Comparison of ENCODE assay signal across 8 cellular contexts in the genomic region with DNA sequence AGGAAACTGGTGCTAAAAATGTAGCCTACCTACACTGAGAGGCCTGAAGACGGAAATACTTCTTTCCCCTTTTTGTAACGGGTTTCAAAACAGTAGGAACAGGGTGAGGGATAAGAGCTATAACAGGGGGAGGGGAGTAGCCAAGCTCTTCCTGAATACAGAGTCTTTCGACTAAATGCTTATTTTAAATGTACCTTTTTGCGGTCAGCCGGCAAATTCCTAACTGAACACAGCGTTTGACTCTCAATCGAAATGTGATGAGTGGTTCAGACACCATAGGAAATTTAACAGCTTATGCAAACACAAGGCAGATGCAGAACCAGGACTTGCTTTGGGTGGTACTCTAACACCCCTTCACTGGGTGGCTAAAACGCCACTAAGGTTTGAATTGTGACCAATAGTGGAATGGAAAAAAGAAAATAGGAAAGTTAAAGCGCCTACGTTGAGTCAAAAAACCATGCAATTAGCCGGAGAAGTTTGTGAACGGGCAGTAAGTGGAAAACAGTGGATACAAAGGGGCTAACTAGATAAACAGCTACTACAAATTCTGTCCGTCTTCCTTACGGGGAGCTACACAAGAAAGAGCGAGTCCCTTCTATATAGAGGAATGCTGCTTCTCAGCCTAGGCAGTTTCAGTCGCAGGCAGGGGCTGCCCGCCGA. TPM values are rescaled to one million over a fixed set of nuclear protein-coding genes. Genes with fewer than 3 reads are reported as not detected.
DNase-seq lines count a peak whose midpoint lies in the region; ATAC-seq, FAIRE-seq and TF ChIP-seq lines count a peak whose summit lies in the region.

No MANE protein-coding gene starts in this region.

- H2AFZ ChIP-seq in neural cell (ENCODE audit: low read depth, low read length), result no peak overlapping the region

- no peak for TF ChIP-seq CTCF in neural cell (IDR thresholded peaks at IDR 0.05; ENCODE audit: poor library complexity, severe bottlenecking)

- TF ChIP-seq RAD21 in neural cell (conservative IDR thresholded peaks at IDR 0.05), result no peak

- ATAC-seq in GM18505 (IDR thresholded peaks at IDR 0.05; ENCODE audit: unreplicated experiment), result no peak

- TF ChIP-seq EP300 in neural cell (conservative IDR thresholded peaks at IDR 0.05; ENCODE audit: poor library complexity, severe bottlenecking), result no peak

- H4K20me1 ChIP-seq in neural cell (ENCODE audit: insufficient read depth), result peaks cover 14% of the 10 kb centered on the region

- DNase-seq in A172 (ENCODE audit: low spot score) (peak; percentile 41), GM12891 (ENCODE audit: insufficient read length, low spot score) (no peak), SK-N-MC (ENCODE audit: low read depth, low spot score) (no peak), NCI-H1048 (lab: John Stamatoyannopoulos, UW) (no peak)
- DNase-seq in stimulated activated CD8-positive, alpha-beta memory T cell treated with anti-CD3 and anti-CD28 coated beads, Interleukin-4, amount 100 ng/mL, for 48 hours, result no peak

- peaks cover 25% of the 10 kb centered on the region for H3K4me1 ChIP-seq in endocrine pancreas (ENCODE audit: control insufficient read depth, insufficient read depth, low read length)

- H3K4me3 ChIP-seq in SK-N-MC (peak overlapping the region; percentile 91), endocrine pancreas (ENCODE audit: control insufficient read depth, insufficient read depth, low read length) (peak overlapping the region; percentile 95), neural cell (ENCODE audit: low read length) (peak overlapping the region; percentile 87)

- H3F3A ChIP-seq in neural cell (ENCODE audit: insufficient read depth, low read length, poor library complexity, severe bottlenecking), result no peaks in the 10 kb centered on the region

- H3K9me3 ChIP-seq in SK-N-MC (ENCODE audit: low read depth, low read length), result no peaks in the 10 kb centered on the region
- no peaks in the 10 kb centered on the region for H3K9me3 ChIP-seq in endocrine pancreas (ENCODE audit: control insufficient read depth, low read length)
- H3K9me3 ChIP-seq in neural cell (ENCODE audit: low read length), result no peaks in the 10 kb centered on the region

- peaks cover 56% of the 10 kb centered on the region for H3K79me2 ChIP-seq in neural cell (replicated peaks; ENCODE audit: insufficient read depth, low read length)

- H3K36me3 ChIP-seq in SK-N-MC (ENCODE audit: insufficient read depth, low read length) (no peaks in the 10 kb centered on the region), endocrine pancreas (ENCODE audit: control insufficient read depth, insufficient read depth, low read length) (no peaks in the 10 kb centered on the region), neural cell (ENCODE audit: insufficient read depth, low read length) (no peaks in the 10 kb centered on the region)

- H3K9ac ChIP-seq in SK-N-MC (ENCODE audit: insufficient read length) (peak overlapping the region; percentile 69), endocrine pancreas (ENCODE audit: control insufficient read depth, insufficient read depth, low read length) (peak overlapping the region; percentile 90), neural cell (ENCODE audit: low read length) (peak overlapping the region; percentile 82)

- H3K27me3 ChIP-seq in endocrine pancreas (ENCODE audit: control insufficient read depth, insufficient read depth, low read length) (no peaks in the 10 kb centered on the region), neural cell (ENCODE audit: insufficient read depth, low read depth, low read length) (no peaks in the 10 kb centered on the region)

- TF ChIP-seq POLR2A in GM12891 (IDR thresholded peaks at IDR 0.05; ENCODE audit: low read depth, low read length) (no peak), GM18505 (IDR thresholded peaks at IDR 0.05; ENCODE audit: borderline replicate concordance, extremely low read depth, insufficient read depth, insufficient read length) (no peak)

- FAIRE-seq in GM12891 (lab: Jason Lieb, UNC), result peak; percentile 58

- H3K4me2 ChIP-seq in neural cell (ENCODE audit: low read length), result peak overlapping the region; percentile 96

- H3K27ac ChIP-seq in SK-N-MC (no peak overlapping the region), neural cell (ENCODE audit: low read length) (peak overlapping the region; percentile 72)

- no peaks in the 10 kb centered on the region for H3K9me2 ChIP-seq in neural cell (ENCODE audit: insufficient read depth, low read length)

TF ChIP-seq in GM12891, 5 proteins besides CTCF, POLR2A, EP300 and RAD21:
- TF ChIP-seq POU2F2 (IDR thresholded peaks at IDR 0.05; ENCODE audit: low read depth, low read length) (no peak), TAF1 (IDR thresholded peaks at IDR 0.05; ENCODE audit: low read depth, low read length) (no peak), POLR2AphosphoS5 (IDR thresholded peaks at IDR 0.05; ENCODE audit: low read depth, low read length) (no peak), PAX5 (IDR thresholded peaks at IDR 0.05; ENCODE audit: insufficient read depth, low read length, severe bottlenecking) (no peak), SPI1 (IDR thresholded peaks at IDR 0.05; ENCODE audit: low read depth, low read length) (no peak)

TF ChIP-seq in neural cell, 6 proteins besides CTCF, POLR2A, EP300 and RAD21:
- TF ChIP-seq, protein P1, sequence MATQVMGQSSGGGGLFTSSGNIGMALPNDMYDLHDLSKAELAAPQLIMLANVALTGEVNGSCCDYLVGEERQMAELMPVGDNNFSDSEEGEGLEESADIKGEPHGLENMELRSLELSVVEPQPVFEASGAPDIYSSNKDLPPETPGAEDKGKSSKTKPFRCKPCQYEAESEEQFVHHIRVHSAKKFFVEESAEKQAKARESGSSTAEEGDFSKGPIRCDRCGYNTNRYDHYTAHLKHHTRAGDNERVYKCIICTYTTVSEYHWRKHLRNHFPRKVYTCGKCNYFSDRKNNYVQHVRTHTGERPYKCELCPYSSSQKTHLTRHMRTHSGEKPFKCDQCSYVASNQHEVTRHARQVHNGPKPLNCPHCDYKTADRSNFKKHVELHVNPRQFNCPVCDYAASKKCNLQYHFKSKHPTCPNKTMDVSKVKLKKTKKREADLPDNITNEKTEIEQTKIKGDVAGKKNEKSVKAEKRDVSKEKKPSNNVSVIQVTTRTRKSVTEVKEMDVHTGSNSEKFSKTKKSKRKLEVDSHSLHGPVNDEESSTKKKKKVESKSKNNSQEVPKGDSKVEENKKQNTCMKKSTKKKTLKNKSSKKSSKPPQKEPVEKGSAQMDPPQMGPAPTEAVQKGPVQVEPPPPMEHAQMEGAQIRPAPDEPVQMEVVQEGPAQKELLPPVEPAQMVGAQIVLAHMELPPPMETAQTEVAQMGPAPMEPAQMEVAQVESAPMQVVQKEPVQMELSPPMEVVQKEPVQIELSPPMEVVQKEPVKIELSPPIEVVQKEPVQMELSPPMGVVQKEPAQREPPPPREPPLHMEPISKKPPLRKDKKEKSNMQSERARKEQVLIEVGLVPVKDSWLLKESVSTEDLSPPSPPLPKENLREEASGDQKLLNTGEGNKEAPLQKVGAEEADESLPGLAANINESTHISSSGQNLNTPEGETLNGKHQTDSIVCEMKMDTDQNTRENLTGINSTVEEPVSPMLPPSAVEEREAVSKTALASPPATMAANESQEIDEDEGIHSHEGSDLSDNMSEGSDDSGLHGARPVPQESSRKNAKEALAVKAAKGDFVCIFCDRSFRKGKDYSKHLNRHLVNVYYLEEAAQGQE (IDR thresholded peaks at IDR 0.05; ENCODE audit: borderline replicate concordance), result no peak
- TF ChIP-seq SMC3 (conservative IDR thresholded peaks at IDR 0.05; ENCODE audit: poor library complexity) (no peak), POLR2AphosphoS5 (IDR thresholded peaks at IDR 0.05) (no peak), MXI1 (conservative IDR thresholded peaks at IDR 0.05; ENCODE audit: poor library complexity, severe bottlenecking) (no peak), EZH2 (IDR thresholded peaks at IDR 0.05; ENCODE audit: borderline replicate concordance, insufficient read depth, low read length, poor library complexity, severe bottlenecking) (no peak), TAF1 (IDR thresholded peaks at IDR 0.05; ENCODE audit: low read depth) (no peak)
TF ChIP-seq in neural cell: peak in this region for 0.

RNA-seq across cellular contexts. Expression of a gene that starts 1.7 kb away (rescaled TPM):
- total RNA-seq in A172 (2014; rRNA removed; shearing (Covaris generic)), result 43.6 and 57.8 TPM in 2 replicates
- polyA plus RNA-seq in GM12891 (2012; ENCODE audit: low read depth, missing spikeins), result 23.1 TPM
- polyA plus RNA-seq in neural cell, result 32.6 and 33.2 TPM in 2 replicates
- 42.6 and 43.6 TPM in 2 replicates for polyA minus RNA-seq in neural cell
